Comparison of ENCODE assay signal across 6 cellular contexts in genomic region chr1:6198646-6199297, GRCh38. TPM values are rescaled to one million over a fixed set of nuclear protein-coding genes. Genes with fewer than 3 reads are reported as not detected.
DNase-seq lines count a peak whose midpoint lies in the region; ATAC-seq and TF ChIP-seq lines count a peak whose summit lies in the region.

No MANE protein-coding gene starts in this region.

- no peaks in the 10 kb centered on the region for H3K9me3 Mint-ChIP-seq in osteocyte (ENCODE audit: unreplicated experiment)

- peak overlapping the region; percentile 74 for H3K27ac Mint-ChIP-seq in osteocyte (ENCODE audit: unreplicated experiment)

- in situ Hi-C loops in ACHN (cut with HindIII; ENCODE audit: low pct_ligation_motif_present, low pct_unique_long_range_greater_than_20kb, low sequenced_read_pairs), result no loop called here

- H3K36me3 Mint-ChIP-seq in osteocyte (ENCODE audit: unreplicated experiment), result peaks cover 18% of the 10 kb centered on the region

- DNase-seq in choroid plexus epithelial cell (ENCODE audit: low read depth), result peak; percentile 37
- no peak for DNase-seq in osteocyte (ENCODE audit: extremely low spot score, unreplicated experiment)
- no peak for DNase-seq in ACHN
- DNase-seq in DMS153 treated with DMSO at 0.1 percent for 48 hours (lab: John Stamatoyannopoulos, UW; ENCODE audit: unreplicated experiment), result no peak

- H3K4me3 ChIP-seq in choroid plexus epithelial cell (ENCODE audit: low read depth, low read length), result peak overlapping the region; percentile 99

- H3K4me3 Mint-ChIP-seq in osteocyte (ENCODE audit: unreplicated experiment), result peak overlapping the region; percentile 83

- H3K4me1 Mint-ChIP-seq in osteocyte (ENCODE audit: unreplicated experiment), result peaks cover 35% of the 10 kb centered on the region

- no peaks in the 10 kb centered on the region for H3K27me3 Mint-ChIP-seq in osteocyte (ENCODE audit: unreplicated experiment)

- TF ChIP-seq CTCF in choroid plexus epithelial cell (conservative IDR thresholded peaks at IDR 0.05; ENCODE audit: low read depth, low read length), result no peak
- no peak for TF ChIP-seq CTCF in osteocyte (IDR thresholded peaks at IDR 0.05)

- ATAC-seq in GM18907 (IDR thresholded peaks at IDR 0.05; ENCODE audit: unreplicated experiment) (peak; percentile 32), HG03432 (IDR thresholded peaks at IDR 0.05; ENCODE audit: unreplicated experiment) (peak; percentile 27)

RNA-seq across cellular contexts. Expression of gene RPL22, which starts 0.6 kb away (rescaled TPM):
- total RNA-seq in osteocyte, result 359 and 373 TPM in 2 replicates

RNA-seq across cellular contexts. Expression of gene RNF207, which starts 7.1 kb away (rescaled TPM):
- 12.4 TPM in 2 replicates for total RNA-seq in osteocyte

RNA-seq across cellular contexts. Expression of gene CHD5, which starts 18.7 kb away (rescaled TPM):
- total RNA-seq in osteocyte, result 0.16 and 0.43 TPM in 2 replicates

RNA-seq across cellular contexts. Expression of gene ICMT, which starts 37.0 kb away (rescaled TPM):
- 74.7 and 81.1 TPM in 2 replicates for total RNA-seq in osteocyte

RNA-seq across cellular contexts. Expression of gene HES3, which starts 45.2 kb away (rescaled TPM):
- total RNA-seq in osteocyte, result not detected in 2 replicates
